In the genomic region with DNA sequence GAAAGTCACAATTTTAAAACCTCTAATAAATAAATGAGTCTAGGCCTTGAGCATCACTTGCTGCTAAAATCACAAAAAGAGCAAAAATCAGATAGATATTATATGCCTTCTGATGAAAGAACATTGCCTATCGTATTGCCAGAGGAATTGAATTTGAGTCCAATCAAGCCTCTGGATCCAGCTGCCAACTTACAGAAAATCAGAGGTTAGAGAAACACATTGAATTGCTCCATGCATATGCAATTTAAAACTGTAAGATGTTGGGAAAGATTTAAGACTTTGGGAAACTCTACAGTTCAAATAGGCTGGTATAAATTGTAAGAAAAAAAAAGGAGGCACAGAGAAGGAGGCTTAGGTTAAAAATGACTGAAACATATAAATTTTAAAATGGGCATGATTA, we compare ENCODE assay signal across 27 cellular contexts.
"Had no signal": no experiment of that assay in that cellular context is flagged by ENCODE, and none has a peak within 500 bp of the region (broad histone marks: within the 10 kb centered on the region; RNA-seq: fewer than 3 reads in every experiment).

No MANE protein-coding gene starts in this region.

- H3K27ac ChIP-seq: colonic mucosa, coronary artery, dorsolateral prefrontal cortex, epithelial cell of prostate, esophagus muscularis mucosa, esophagus squamous epithelium, foreskin keratinocyte, gastrocnemius medialis, gastroesophageal sphincter, heart left ventricle, heart right ventricle, hepatocyte had no signal

- H3K79me2 ChIP-seq: hepatocyte had no signal

- H3K27me3 ChIP-seq: colonic mucosa, dorsolateral prefrontal cortex, esophagus muscularis mucosa, esophagus squamous epithelium, foreskin keratinocyte, gastrocnemius medialis, gastroesophageal sphincter, heart left ventricle, heart right ventricle, hepatocyte had no signal

- H3K27ac Mint-ChIP-seq: dendritic cell treated with granulocyte-macrophage colony-stimulating factor and Interleukin-4, amounts not matched to agents 40 ng/mL and 50 ng/mL, for 4 days; effector memory CD8-positive, alpha-beta T cell; endodermal cell had no signal

- H2AFZ ChIP-seq: hepatocyte had no signal

- H3K4me3 Mint-ChIP-seq: dendritic cell treated with granulocyte-macrophage colony-stimulating factor and Interleukin-4, amounts not matched to agents 40 ng/mL and 50 ng/mL, for 4 days; effector memory CD8-positive, alpha-beta T cell; endodermal cell had no signal

- ATAC-seq: effector memory CD8-positive, alpha-beta T cell; esophagus mucosa; foreskin keratinocyte; gastrocnemius medialis; gastroesophageal sphincter; heart left ventricle; heart right ventricle had no signal

- H3K27me3 Mint-ChIP-seq: dendritic cell treated with granulocyte-macrophage colony-stimulating factor and Interleukin-4, amounts not matched to agents 40 ng/mL and 50 ng/mL, for 4 days had no signal

- H3K36me3 ChIP-seq: colonic mucosa, esophagus muscularis mucosa, esophagus squamous epithelium, gastrocnemius medialis, gastroesophageal sphincter, heart left ventricle, heart right ventricle had no signal

- H3K9me3 ChIP-seq: colonic mucosa, esophagus muscularis mucosa, esophagus squamous epithelium, gastrocnemius medialis, gastroesophageal sphincter had no signal

- H3K9me3 Mint-ChIP-seq: dendritic cell treated with granulocyte-macrophage colony-stimulating factor and Interleukin-4, amounts not matched to agents 40 ng/mL and 50 ng/mL, for 4 days; effector memory CD8-positive, alpha-beta T cell; endodermal cell had no signal

- H3K4me1 ChIP-seq: colonic mucosa, foreskin keratinocyte, gastroesophageal sphincter had no signal

- H3K4me2 ChIP-seq: hepatocyte had no signal

- H3K4me3 ChIP-seq: colonic mucosa, coronary artery, dorsolateral prefrontal cortex, esophagus muscularis mucosa, esophagus squamous epithelium, gastrocnemius medialis, gastroesophageal sphincter, heart left ventricle, heart right ventricle, hepatocyte had no signal

- DNase-seq: colonic mucosa; cortex of kidney; dermis blood vessel endothelial cell; dorsolateral prefrontal cortex; effector CD4-positive, alpha-beta T cell; effector CD8-positive, alpha-beta T cell; effector memory CD4-positive, alpha-beta T cell; effector memory CD8-positive, alpha-beta T cell; endodermal cell; erythroblast; esophagus squamous epithelium; foreskin fibroblast; foreskin keratinocyte; foreskin melanocyte; gastrocnemius medialis; glutamatergic neuron; head of caudate nucleus; heart left ventricle; heart right ventricle; hippocampal formation had no signal
